1 cellular context compared by ENCODE assay signal in genomic region chr2:216202602-216203250, GRCh38.
TF ChIP-seq lines count a peak whose summit lies in the region.

No MANE protein-coding gene starts in this region.

TF ChIP-seq in IMR-90, 13 proteins besides CTCF, POLR2A, EP300 and RAD21 (continued from another document):
- TF ChIP-seq ELK1 (IDR thresholded peaks at IDR 0.05; ENCODE audit: borderline replicate concordance, low read depth, low read length), result no peak
- no peak for TF ChIP-seq CEBPB (IDR thresholded peaks at IDR 0.05; ENCODE audit: low read depth, low read length)
- no peak for TF ChIP-seq MAZ (IDR thresholded peaks at IDR 0.05; ENCODE audit: borderline replicate concordance, low read depth, low read length)
- no peak for TF ChIP-seq MAFK (IDR thresholded peaks at IDR 0.05; ENCODE audit: low read depth, low read length)
- no peak for TF ChIP-seq NFE2L2 (IDR thresholded peaks at IDR 0.05; ENCODE audit: low read depth, low read length)
